ENCODE assay signal across 8 cellular contexts in genomic region chr5:1801954-1802295, GRCh38. TPM values are rescaled to one million over a fixed set of nuclear protein-coding genes. Genes with fewer than 3 reads are reported as not detected.
A peak's percentile ranks its signal among the peaks of the same experiment; 100 is the strongest.
DNase-seq lines count a peak whose midpoint lies in the region; ATAC-seq, FAIRE-seq and TF ChIP-seq lines count a peak whose summit lies in the region.

No MANE protein-coding gene starts in this region.

- H3K4me2 ChIP-seq in GM23338 (peak overlapping the region; percentile 98), hepatocyte (peak overlapping the region; percentile 96)

- intact Hi-C loops in A673 (cut with micrococcal nuclease; ENCODE audit: unreplicated experiment), result no loop called here

- ATAC-seq in GM23338 (peak; percentile 42), HG03342 (IDR thresholded peaks at IDR 0.05; ENCODE audit: unreplicated experiment) (no peak)

- peak overlapping the region; percentile 98 for H3K4me3 Mint-ChIP-seq in GM23338

- H3K4me3 ChIP-seq in A673 (ENCODE audit: low read depth, low read length, poor library complexity, severe bottlenecking), result peak overlapping the region; percentile 74
- peak overlapping the region; percentile 78 for H3K4me3 ChIP-seq in GM23338
- peak overlapping the region; percentile 73 for H3K4me3 ChIP-seq in WERI-Rb-1 (ENCODE audit: low read depth, low read length)
- H3K4me3 ChIP-seq in hepatocyte, result peak overlapping the region; percentile 92
- peak overlapping the region; percentile 71 to 86 for H3K4me3 ChIP-seq in small intestine (ENCODE audit: low read depth in 1 of 2, low read length in 2 of 2)

- H4K20me1 ChIP-seq in GM23338 (replicated peaks; ENCODE audit: insufficient read depth) (peaks cover 13% of the 10 kb centered on the region), hepatocyte (ENCODE audit: insufficient read depth, poor library complexity, severe bottlenecking) (no peaks in the 10 kb centered on the region)

- H3K27ac ChIP-seq in A673 (ENCODE audit: low read depth, low read length, poor library complexity, severe bottlenecking) (peak overlapping the region; percentile 76), GM23338 (ENCODE audit: low read depth) (peak overlapping the region; percentile 89; the same call in 1 of the 2 replicates), WERI-Rb-1 (peak overlapping the region; percentile 82), hepatocyte (peak overlapping the region; percentile 83), small intestine (ENCODE audit: low read depth in 1 of 2, low read length in 1 of 2) (peak overlapping the region in 1 of 2 donors; percentile 56)

- H3F3A ChIP-seq in GM23338 (replicated peaks; ENCODE audit: low read depth), result no peaks in the 10 kb centered on the region

- no TSS peak for BruUV-seq in A673 (replicated peaks; lab: Mats Ljungman, UMichigan)

- H2AFZ ChIP-seq in GM23338 (no peak overlapping the region), hepatocyte (peak overlapping the region; percentile 64)

- CTCF ChIA-PET in A673 (lab: Charles Lee), result no interaction called here

- H3K27me3 Mint-ChIP-seq in GM23338 (ENCODE audit: insufficient read depth, low read depth, poor library complexity), result peaks cover 9% of the 10 kb centered on the region

- H3K36me3 Mint-ChIP-seq in GM23338 (ENCODE audit: low read depth), result peaks cover 72% of the 10 kb centered on the region

- H3K27me3 ChIP-seq in A673 (replicated peaks; ENCODE audit: insufficient read depth, low read depth, low read length, poor library complexity) (no peaks in the 10 kb centered on the region), GM23338 (ENCODE audit: insufficient read depth) (no peaks in the 10 kb centered on the region), WERI-Rb-1 (ENCODE audit: insufficient read depth, low read depth, severe bottlenecking) (no peaks in the 10 kb centered on the region), hepatocyte (no peaks in the 10 kb centered on the region), small intestine (ENCODE audit: control insufficient read depth in 2 of 2, insufficient read depth in 2 of 2, low read length in 2 of 2) (no peaks in the 10 kb centered on the region)

- POLR2A ChIA-PET in A673 (lab: Charles Lee; ENCODE audit: low non-redundant PET), result no interaction called here

- no peaks in the 10 kb centered on the region for H3K9me2 ChIP-seq in GM23338 (ENCODE audit: insufficient read depth)
- H3K9me2 ChIP-seq in hepatocyte (replicated peaks; ENCODE audit: insufficient read depth), result no peaks in the 10 kb centered on the region

- H3K9me3 ChIP-seq in A673 (ENCODE audit: low read depth, low read length, poor library complexity, severe bottlenecking) (no peaks in the 10 kb centered on the region), WERI-Rb-1 (ENCODE audit: severe bottlenecking) (no peaks in the 10 kb centered on the region), hepatocyte (ENCODE audit: low read depth) (no peaks in the 10 kb centered on the region), small intestine (ENCODE audit: control insufficient read depth, low read depth) (no peaks in the 10 kb centered on the region)

- H3K4me1 ChIP-seq in A673 (ENCODE audit: insufficient read depth, low read length, poor library complexity, severe bottlenecking), result peaks cover 14% of the 10 kb centered on the region
- H3K4me1 ChIP-seq in GM23338 (ENCODE audit: insufficient read depth), result peaks cover 7% of the 10 kb centered on the region
- H3K4me1 ChIP-seq in hepatocyte (ENCODE audit: insufficient read depth), result peaks cover 14% of the 10 kb centered on the region
- H3K4me1 ChIP-seq in small intestine (ENCODE audit: control insufficient read depth in 2 of 2, insufficient read depth in 1 of 2, low read depth in 1 of 2, low read length in 1 of 2), result no peaks in the 10 kb centered on the region

- peak overlapping the region; percentile 50 for H3K27ac Mint-ChIP-seq in GM23338

- H3K9me3 Mint-ChIP-seq in GM23338, result no peaks in the 10 kb centered on the region

- DNase-seq in A673 (ENCODE audit: low spot score) (no peak), GM23338 (ENCODE audit: low spot score) (peak; percentile 73), WERI-Rb-1 (peak; percentile 71), hepatocyte (ENCODE audit: low spot score) (peak; percentile 37), small intestine (peak; percentile 35), SKM-1 treated with dmso at 0.1 percent for 144 hours (lab: John Stamatoyannopoulos, UW; ENCODE audit: unreplicated experiment) (no peak)
- DNase-seq in activated CD8-positive, alpha-beta memory T cell treated with anti-CD3 and anti-CD28 coated beads, Interleukin-2, amount 50 U/mL, for 4 hours, result no peak

- WGBS in hepatocyte (ENCODE audit: low lambda C conversion rate, missing lambda C conversion rate), result 10% methylated on average over 7 of the region's 7 CpGs
- 6 to 10% (median 8%) methylated on average over 7 of the region's 7 CpGs for WGBS in small intestine, 3 donors

- H3K36me3 ChIP-seq in A673 (ENCODE audit: insufficient read depth, low read length, poor library complexity, severe bottlenecking) (peaks cover 61% of the 10 kb centered on the region), GM23338 (ENCODE audit: insufficient read depth) (peaks cover 31% of the 10 kb centered on the region), WERI-Rb-1 (peaks cover 64% of the 10 kb centered on the region), hepatocyte (replicated peaks; ENCODE audit: insufficient read depth, low read depth) (no peaks in the 10 kb centered on the region), small intestine (ENCODE audit: control insufficient read depth in 2 of 2, insufficient read depth in 2 of 2, low read length in 2 of 2) (peaks cover 5 to 20% of the 10 kb centered on the region in 2 donors)

- TF ChIP-seq CTCF in A673 (conservative IDR thresholded peaks at IDR 0.05; ENCODE audit: low read depth, low read length), result no peak
- no peak for TF ChIP-seq CTCF in GM23338 (conservative IDR thresholded peaks at IDR 0.05; ENCODE audit: low read depth in 2 of 2)
- TF ChIP-seq CTCF in WERI-Rb-1 (IDR thresholded peaks at IDR 0.05; ENCODE audit: low read depth, low read length), result no peak
- no peak for TF ChIP-seq CTCF in hepatocyte (IDR thresholded peaks at IDR 0.05; ENCODE audit: poor library complexity)

- H3K79me2 ChIP-seq in GM23338 (replicated peaks; ENCODE audit: insufficient read depth), result peaks cover 74% of the 10 kb centered on the region
- peaks cover 55% of the 10 kb centered on the region for H3K79me2 ChIP-seq in hepatocyte

- H3K4me1 Mint-ChIP-seq in GM23338, result peaks cover 18% of the 10 kb centered on the region

- FAIRE-seq in small intestine (lab: Jason Lieb, UNC), result no peak

TF ChIP-seq in GM23338, 12 proteins besides CTCF, POLR2A, EP300 and RAD21:
- TF ChIP-seq JUNB (IDR thresholded peaks at IDR 0.05; ENCODE audit: unreplicated experiment) (no peak), CREB1 (CRISPR knock-in tag; IDR thresholded peaks at IDR 0.05; ENCODE audit: low read depth) (no peak), EZH2 (IDR thresholded peaks at IDR 0.05; ENCODE audit: low read depth, unreplicated experiment) (no peak)

RNA-seq across cellular contexts. Expression of gene NDUFS6, which starts 0.7 kb away (rescaled TPM):
- 69.4 and 72.8 TPM in 2 replicates for total RNA-seq in A673 (2021)
- 82.1 and 94.8 TPM in 2 replicates for total RNA-seq in GM23338 (2014; rRNA removed; shearing (Covaris generic))
- polyA plus RNA-seq in GM23338 (2016; fragmentation: Nextera tagmentation; extraction: Ambion mirVana), result 279 and 289 TPM in 2 replicates
- total RNA-seq in hepatocyte, result 29.3 and 33.4 TPM in 2 replicates
- 103 and 108 TPM in 2 replicates for polyA plus RNA-seq in hepatocyte
- 100 to 1,000 TPM; 109 to 151 (median 117) TPM for polyA plus RNA-seq in small intestine

RNA-seq across cellular contexts. Expression of gene MRPL36, which starts 2.3 kb away (rescaled TPM):
- total RNA-seq in A673 (2021) (89.5 and 102 TPM in 2 replicates), hepatocyte (25.6 and 40.3 TPM in 2 replicates)
- 47.5 and 79.9 TPM in 2 replicates for total RNA-seq in GM23338 (2014; rRNA removed; shearing (Covaris generic))
- polyA plus RNA-seq in GM23338 (2016; fragmentation: Nextera tagmentation; extraction: Ambion mirVana) (143 and 149 TPM in 2 replicates), hepatocyte (96.9 and 107 TPM in 2 replicates), small intestine (100 to 1,000 TPM in 1 of 3 donors, 10 to 100 TPM in 2; 66.6 to 101 (median 85.0) TPM)

Comparison
In these comparisons a context has a peak if more than half of its experiments do, and no peak if none do; other contexts are left out.
1. DNase-seq: peak in GM23338 (single experiment), WERI-Rb-1 (single experiment), hepatocyte (single experiment) and small intestine (single experiment); none in A673 (single experiment), SKM-1 treated with dmso at 0.1 percent for 144 hours (single experiment) and activated CD8-positive, alpha-beta memory T cell treated with anti-CD3 and anti-CD28 coated beads, Interleukin-2, amount 50 U/mL, for 4 hours (single experiment).
2. Peak in every context shown above with its lines, with median percentiles within 50 percentile points of each other: H3K4me3 ChIP-seq.